Comparison of ENCODE assay signal across 8 cellular contexts in the genomic region with DNA sequence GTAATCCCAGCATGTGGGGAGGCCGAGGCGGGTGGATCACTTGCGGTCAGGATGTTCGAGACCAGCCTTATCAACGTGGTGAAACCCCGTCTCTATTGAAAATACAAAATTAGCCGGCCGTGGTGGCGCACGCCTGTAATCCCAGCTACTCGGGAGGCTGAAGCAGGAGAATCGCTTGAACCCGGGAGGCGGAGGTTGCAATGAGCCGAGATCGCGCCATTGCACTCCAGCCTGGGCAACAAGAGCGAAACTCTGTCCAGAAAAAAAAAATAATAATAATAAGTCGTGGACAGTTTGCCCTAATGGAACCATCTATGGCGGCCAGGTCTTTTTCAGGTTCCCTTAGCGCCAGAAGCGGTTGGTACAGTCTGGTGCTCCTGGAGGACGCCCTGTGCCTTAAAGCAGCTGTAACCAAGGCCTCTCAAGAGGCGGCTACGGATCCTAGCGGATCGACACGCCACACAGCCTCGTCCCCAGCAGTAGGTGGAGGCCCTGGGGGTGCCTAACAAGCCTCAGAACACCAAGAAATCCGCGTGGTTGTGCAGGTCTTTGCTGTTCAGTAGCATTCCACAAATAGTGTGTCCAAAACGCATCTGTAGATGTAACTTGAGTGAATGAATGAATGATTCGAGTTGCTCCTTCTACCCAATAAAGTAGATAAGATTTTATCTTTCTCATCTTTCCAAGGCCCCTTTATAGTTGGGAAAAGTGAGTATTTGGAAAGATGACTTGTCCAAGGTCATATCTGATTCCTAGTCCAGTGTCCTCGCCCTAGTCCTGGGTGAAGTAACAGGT. TPM values are rescaled to one million over a fixed set of nuclear protein-coding genes. Genes with fewer than 3 reads are reported as not detected.
DNase-seq lines count a peak whose midpoint lies in the region; ATAC-seq and TF ChIP-seq lines count a peak whose summit lies in the region.

No MANE protein-coding gene starts in this region.

- intact Hi-C loops in activated B cell treated with CpG ODN at 0.5 μM for 24 hours (cut with micrococcal nuclease), result loop anchor here (1.0 to 10.0 kb wide), 7 partner anchors 19 to 722 kb away; a partner anchor contains a TSS

- ATAC-seq in activated B cell treated with CpG ODN at 0.5 μM for 24 hours (ENCODE audit: low read depth), result no peak
- ATAC-seq in foreskin keratinocyte, result no peak

- peak overlapping the region; percentile 95 for H3K4me3 ChIP-seq in retinal pigment epithelial cell (ENCODE audit: low read length)

- peaks cover 21% of the 10 kb centered on the region for H3K4me1 ChIP-seq in foreskin keratinocyte

- CTCF ChIA-PET in activated B cell treated with CpG ODN at 0.5 μM for 24 hours (lab: Charles Lee), result no interaction called here

- POLR2A ChIA-PET in activated B cell treated with CpG ODN at 0.5 μM for 24 hours (lab: Charles Lee), result no interaction called here

- H3K27me3 Mint-ChIP-seq in activated B cell treated with CpG ODN at 0.5 μM for 24 hours, result no peaks in the 10 kb centered on the region

- no peaks in the 10 kb centered on the region for H3K9me3 Mint-ChIP-seq in activated B cell treated with CpG ODN at 0.5 μM for 24 hours

- no peaks in the 10 kb centered on the region for H3K27me3 ChIP-seq in foreskin keratinocyte

- H3K4me3 Mint-ChIP-seq in activated B cell treated with CpG ODN at 0.5 μM for 24 hours, result peak overlapping the region; percentile 92

- H3K36me3 Mint-ChIP-seq in activated B cell treated with CpG ODN at 0.5 μM for 24 hours (ENCODE audit: low read depth), result peaks cover 38% of the 10 kb centered on the region

- peak overlapping the region; percentile 94 for H3K27ac Mint-ChIP-seq in activated B cell treated with CpG ODN at 0.5 μM for 24 hours

- TF ChIP-seq CTCF in activated B cell treated with CpG ODN at 0.5 μM for 24 hours (IDR thresholded peaks at IDR 0.05) (no peak), foreskin keratinocyte (conservative IDR thresholded peaks at IDR 0.05) (no peak), retinal pigment epithelial cell (conservative IDR thresholded peaks at IDR 0.05; ENCODE audit: low read depth, low read length) (no peak)

- H3K4me1 Mint-ChIP-seq in activated B cell treated with CpG ODN at 0.5 μM for 24 hours, result peaks cover 43% of the 10 kb centered on the region

- DNase-seq in DMS 273 (lab: John Stamatoyannopoulos, UW; ENCODE audit: unreplicated experiment) (peak; percentile 25), DMS 273 treated with DMSO at 0.1 percent for 48 hours (lab: John Stamatoyannopoulos, UW) (no peak), activated B cell treated with CpG ODN at 0.5 μM for 24 hours (no peak), foreskin keratinocyte (no peak), retinal pigment epithelial cell (ENCODE audit: low read depth) (no peak), SIG-M5 (lab: John Stamatoyannopoulos, UW) (no peak), T1000 (lab: John Stamatoyannopoulos, UW) (no peak), NCI-H524 (lab: John Stamatoyannopoulos, UW) (no peak)

- peak overlapping the region; percentile 82 for H3K27ac ChIP-seq in foreskin keratinocyte

RNA-seq across cellular contexts. Expression of a gene that starts 1.0 kb away (rescaled TPM):
- total RNA-seq in activated B cell treated with CpG ODN at 0.5 μM for 24 hours (162 and 166 TPM in 2 replicates), foreskin keratinocyte (520 and 546 TPM in 2 replicates)
- polyA plus RNA-seq in foreskin keratinocyte, result 438 and 526 TPM in 2 replicates

RNA-seq across cellular contexts. Expression of a gene that starts 18.8 kb away (rescaled TPM):
- total RNA-seq in activated B cell treated with CpG ODN at 0.5 μM for 24 hours (47.4 and 53.8 TPM in 2 replicates), foreskin keratinocyte (50.6 and 50.9 TPM in 2 replicates)
- 58.7 and 58.9 TPM in 2 replicates for polyA plus RNA-seq in foreskin keratinocyte

RNA-seq across cellular contexts. Expression of a gene that starts 19.0 kb away (rescaled TPM):
- 39.0 and 40.6 TPM in 2 replicates for total RNA-seq in activated B cell treated with CpG ODN at 0.5 μM for 24 hours
- 78.9 and 85.5 TPM in 2 replicates for total RNA-seq in foreskin keratinocyte
- polyA plus RNA-seq in foreskin keratinocyte, result 79.1 and 85.9 TPM in 2 replicates

RNA-seq across cellular contexts. Expression of a gene that starts 25.8 kb away (rescaled TPM):
- total RNA-seq in activated B cell treated with CpG ODN at 0.5 μM for 24 hours (61.8 and 62.6 TPM in 2 replicates), foreskin keratinocyte (32.7 and 40.1 TPM in 2 replicates)
- polyA plus RNA-seq in foreskin keratinocyte, result 23.7 and 27.7 TPM in 2 replicates
